Comparison of ENCODE assay signal across 18 cellular contexts in the genomic region with DNA sequence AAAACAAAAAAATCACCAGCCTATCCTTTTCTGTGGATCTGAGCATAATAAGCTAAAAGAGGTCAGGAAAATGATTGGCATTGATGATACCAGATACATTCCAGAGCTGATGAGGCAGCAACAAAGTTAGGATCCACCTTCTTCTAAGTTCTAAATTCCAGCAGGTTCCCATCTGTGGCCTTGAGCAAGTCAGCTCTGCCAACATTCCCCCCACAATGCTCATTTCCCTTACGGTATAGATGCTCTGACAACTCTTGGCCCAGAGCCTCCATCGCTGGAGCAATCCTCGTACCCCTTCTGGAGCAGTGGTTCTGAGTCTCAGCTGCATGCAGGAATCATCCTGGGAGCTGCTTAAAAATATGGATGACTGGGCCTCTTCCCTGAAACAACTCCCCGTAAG.
DNase-seq lines count a peak whose midpoint lies in the region; ATAC-seq and TF ChIP-seq lines count a peak whose summit lies in the region.
"Had no signal": no experiment of that assay in that cellular context is flagged by ENCODE, and none has a peak within 500 bp of the region (broad histone marks: within the 10 kb centered on the region; RNA-seq: fewer than 3 reads in every experiment).

No MANE protein-coding gene starts in this region.

- TF ChIP-seq CTCF in cardiac fibroblast (IDR thresholded peaks at IDR 0.05; ENCODE audit: low read depth, low read length) (no peak), nephron progenitor cell (IDR thresholded peaks at IDR 0.05) (no peak), mammary epithelial cell (conservative IDR thresholded peaks at IDR 0.05 in 1 of 2, IDR thresholded peaks at IDR 0.05 in 1 of 2; ENCODE audit: extremely low read depth in 1 of 2, insufficient read depth in 1 of 2, low read depth in 1 of 2, low read length in 2 of 2) (no peak)

- peaks cover 9% of the 10 kb centered on the region for H3K9me3 Mint-ChIP-seq in nephron progenitor cell
- H3K9me3 Mint-ChIP-seq in stimulated activated effector memory CD8-positive, alpha-beta T cell treated with anti-CD3 and anti-CD28 coated beads, Interleukin-12 subunit alpha, Interleukin-12 subunit beta, amount 100 ng/mL, for 72 hours, result no peaks in the 10 kb centered on the region
- H3K9me3 Mint-ChIP-seq: CD8-positive, alpha-beta T cell; IgD-negative memory B cell had no signal

- H3K27me3 Mint-ChIP-seq in nephron progenitor cell (ENCODE audit: low read depth, poor library complexity), result peaks cover 2% of the 10 kb centered on the region
- H3K27me3 Mint-ChIP-seq: B cell, IgD-negative memory B cell had no signal

- WGBS in mammary epithelial cell (ENCODE audit: low coverage, missing lambda C conversion rate), result 66% methylated on average over 4 of the region's 4 CpGs

- intact Hi-C loops in mammary epithelial cell (cut with micrococcal nuclease), result loop anchor here (10.0 kb wide), 1 partner anchor 163 kb away; the partner anchor contains the start of gene NTNG2

- H3K27ac Mint-ChIP-seq in nephron progenitor cell, result no peak overlapping the region
- H3K27ac Mint-ChIP-seq in stimulated activated effector memory CD8-positive, alpha-beta T cell treated with anti-CD3 and anti-CD28 coated beads, Interleukin-12 subunit alpha, Interleukin-12 subunit beta, amount 100 ng/mL, for 72 hours, result no peak overlapping the region
- H3K27ac Mint-ChIP-seq: B cell; CD8-positive, alpha-beta T cell; IgD-negative memory B cell had no signal

- no peak overlapping the region for H3K27ac ChIP-seq in mammary epithelial cell (ENCODE audit: insufficient read depth, low read depth, low read length)

- peaks cover 24% of the 10 kb centered on the region for H3K36me3 Mint-ChIP-seq in nephron progenitor cell (ENCODE audit: low read depth)
- H3K36me3 Mint-ChIP-seq in stimulated activated effector memory CD8-positive, alpha-beta T cell treated with anti-CD3 and anti-CD28 coated beads, Interleukin-12 subunit alpha, Interleukin-12 subunit beta, amount 100 ng/mL, for 72 hours, result peaks cover 6% of the 10 kb centered on the region

- no peaks in the 10 kb centered on the region for H3K36me3 ChIP-seq in mammary epithelial cell (ENCODE audit: insufficient read depth, low read length)

- DNase-seq in EH (ENCODE audit: low read depth) (peak; percentile 25), ELR (ENCODE audit: low read depth) (peak; percentile 49), HS-5 (ENCODE audit: low read depth) (peak; percentile 56), cardiac fibroblast (ENCODE audit: low read depth in 2 of 2) (peak; percentile 38 to 54), nephron progenitor cell (no peak), mammary epithelial cell (no peak)
- no peak for DNase-seq in stimulated activated effector memory CD8-positive, alpha-beta T cell treated with anti-CD3 and anti-CD28 coated beads, Interleukin-12 subunit alpha, Interleukin-12 subunit beta, amount 100 ng/mL, for 72 hours (ENCODE audit: low spot score in 2 of 2)
- DNase-seq: Calu3; CD8-positive, alpha-beta T cell; DMS79 treated with DMSO at 0.1 percent for 48 hours; GDM1; Karpas-422; KBM-7 had no signal

- H3K4me3 Mint-ChIP-seq in nephron progenitor cell, result no peak overlapping the region
- no peak overlapping the region for H3K4me3 Mint-ChIP-seq in stimulated activated effector memory CD8-positive, alpha-beta T cell treated with anti-CD3 and anti-CD28 coated beads, Interleukin-12 subunit alpha, Interleukin-12 subunit beta, amount 100 ng/mL, for 72 hours
- H3K4me3 Mint-ChIP-seq: B cell; CD8-positive, alpha-beta T cell; IgD-negative memory B cell had no signal

- no peak overlapping the region for H3K9ac ChIP-seq in mammary epithelial cell (ENCODE audit: insufficient read depth, low read length)
- H3K9ac ChIP-seq: BLaER1 treated with 17β-estradiol and CSF1 and Interleukin-3, amounts not matched to agents 10 nM and 100 nM had no signal

- no peak overlapping the region for H3K4me2 ChIP-seq in mammary epithelial cell (ENCODE audit: insufficient read depth, low read depth, low read length)

- ATAC-seq in stimulated activated effector memory CD8-positive, alpha-beta T cell treated with anti-CD3 and anti-CD28 coated beads, Interleukin-12 subunit alpha, Interleukin-12 subunit beta, amount 100 ng/mL, for 72 hours, result no peak
- ATAC-seq in GM19452 (IDR thresholded peaks at IDR 0.05; ENCODE audit: unreplicated experiment), result no peak
- ATAC-seq: CD8-positive, alpha-beta T cell; HCT116 had no signal

- BruUV-seq in mammary epithelial cell (replicated peaks; lab: Mats Ljungman, UMichigan), result no TSS peak

- no peaks in the 10 kb centered on the region for H4K20me1 ChIP-seq in mammary epithelial cell (ENCODE audit: insufficient read depth, low read length)

- dilution Hi-C loops in mammary epithelial cell (cut with HindIII; ENCODE audit: low sequenced_read_pairs), result no loop called here

- no peaks in the 10 kb centered on the region for H3K27me3 ChIP-seq in mammary epithelial cell (ENCODE audit: insufficient read depth, low read length)
- H3K27me3 ChIP-seq: BLaER1 treated with 17β-estradiol and CSF1 and Interleukin-3, amounts not matched to agents 10 nM and 100 nM had no signal

- peaks cover 75% of the 10 kb centered on the region for H3K79me2 ChIP-seq in mammary epithelial cell (ENCODE audit: insufficient read depth, low read length)

- H3K4me3 ChIP-seq in cardiac fibroblast (replicated peaks in 1 of 2; ENCODE audit: low read depth in 2 of 2, low read length in 2 of 2) (no peak overlapping the region), mammary epithelial cell (replicated peaks in 1 of 3; ENCODE audit: insufficient read depth in 1 of 3, low read depth in 2 of 3, low read length in 3 of 3) (no peak overlapping the region)
- H3K4me3 ChIP-seq: BLaER1 treated with 17β-estradiol and CSF1 and Interleukin-3, amounts not matched to agents 10 nM and 100 nM had no signal

- no peak overlapping the region for H2AFZ ChIP-seq in mammary epithelial cell (ENCODE audit: low read depth, low read length)

- in situ Hi-C loops in mammary epithelial cell (cut with MboI; ENCODE audit: low sequenced_read_pairs in 2 of 2), result no loop called here

- H3K4me1 Mint-ChIP-seq in nephron progenitor cell, result peaks cover 31% of the 10 kb centered on the region
- peaks cover 69% of the 10 kb centered on the region for H3K4me1 Mint-ChIP-seq in stimulated activated effector memory CD8-positive, alpha-beta T cell treated with anti-CD3 and anti-CD28 coated beads, Interleukin-12 subunit alpha, Interleukin-12 subunit beta, amount 100 ng/mL, for 72 hours

- CTCF ChIA-PET in mammary epithelial cell (lab: Charles Lee; ENCODE audit: low non-redundant PET), result no interaction called here

- H3K9me3 ChIP-seq in mammary epithelial cell (replicated peaks; ENCODE audit: insufficient read depth, low read length), result peaks cover 7% of the 10 kb centered on the region

- peaks cover 41% of the 10 kb centered on the region for H3K4me1 ChIP-seq in mammary epithelial cell (ENCODE audit: insufficient read depth, low read length)

Comparison
In these comparisons a context has a peak if more than half of its experiments do, and no peak if none do; other contexts are left out.
1. DNase-seq: peak in EH (single experiment), ELR (single experiment), HS-5 (single experiment) and cardiac fibroblast (2 of 2); none in nephron progenitor cell (single experiment), stimulated activated effector memory CD8-positive, alpha-beta T cell treated with anti-CD3 and anti-CD28 coated beads, Interleukin-12 subunit alpha, Interleukin-12 subunit beta, amount 100 ng/mL, for 72 hours (0 of 2) and mammary epithelial cell (single experiment).